8 cellular contexts compared by ENCODE assay signal in the genomic region with DNA sequence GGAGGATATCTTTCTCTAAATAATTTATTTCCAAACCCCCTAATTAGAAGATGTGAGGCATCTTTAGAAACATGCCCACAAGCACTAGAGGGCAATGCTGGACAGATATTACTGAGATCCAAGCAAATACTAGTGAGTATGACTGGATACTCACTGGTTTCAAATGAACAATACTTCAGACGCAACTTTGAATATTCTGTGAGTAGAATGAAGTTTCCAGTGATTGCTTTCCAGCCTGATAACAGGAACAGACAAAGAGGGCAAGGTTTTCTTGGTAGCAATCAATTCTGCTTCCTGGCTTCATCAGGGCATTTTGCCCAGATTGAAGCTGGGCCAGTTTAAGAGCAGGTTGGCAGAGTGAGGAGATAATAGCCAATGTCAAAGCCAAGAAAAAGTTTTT.
A peak's percentile ranks its signal among the peaks of the same experiment; 100 is the strongest.
DNase-seq lines count a peak whose midpoint lies in the region; ATAC-seq and TF ChIP-seq lines count a peak whose summit lies in the region.
"Had no signal": no experiment of that assay in that cellular context is flagged by ENCODE, and none has a peak within 500 bp of the region (broad histone marks: within the 10 kb centered on the region; RNA-seq: fewer than 3 reads in every experiment).

No MANE protein-coding gene starts in this region.

- H3K27me3 Mint-ChIP-seq in progenitor cell of endocrine pancreas = no peaks in the 10 kb centered on the region
- H3K27me3 Mint-ChIP-seq: central memory CD8-positive, alpha-beta T cell had no signal

- H3K36me3 Mint-ChIP-seq in progenitor cell of endocrine pancreas (ENCODE audit: insufficient read depth) = no peaks in the 10 kb centered on the region

- H3K4me1 Mint-ChIP-seq in progenitor cell of endocrine pancreas (ENCODE audit: low read depth) = peaks cover 16% of the 10 kb centered on the region
- H3K4me1 Mint-ChIP-seq: central memory CD8-positive, alpha-beta T cell had no signal

- no peak overlapping the region for H3K4me3 Mint-ChIP-seq in progenitor cell of endocrine pancreas (ENCODE audit: low read depth)
- H3K4me3 Mint-ChIP-seq: central memory CD8-positive, alpha-beta T cell had no signal

- peak; percentile 1 for DNase-seq in EL
- peak; percentile 1 for DNase-seq in NCI-H146 treated with DMSO at 0.1 percent for 48 hours (lab: John Stamatoyannopoulos, UW; ENCODE audit: unreplicated experiment)
- DNase-seq in epithelial cell of proximal tubule (ENCODE audit: low read depth) = no peak
- no peak for DNase-seq in progenitor cell of endocrine pancreas (ENCODE audit: low spot score, unreplicated experiment)
- no peak for DNase-seq in left colon
- no peak for DNase-seq in hypothalamus (lab: John Stamatoyannopoulos, UW)
- DNase-seq in stimulated activated CD4-positive, alpha-beta T cell treated with anti-CD3 and anti-CD28 coated beads, Interleukin-4, amount 100 ng/mL, for 4 hours = no peak

- no peak for ATAC-seq in left colon

- H3K9me3 Mint-ChIP-seq in progenitor cell of endocrine pancreas (ENCODE audit: low read depth) = no peaks in the 10 kb centered on the region

- TF ChIP-seq CTCF in epithelial cell of proximal tubule (conservative IDR thresholded peaks at IDR 0.05; ENCODE audit: low read depth, low read length) = peak; percentile 58
- TF ChIP-seq CTCF in progenitor cell of endocrine pancreas (IDR thresholded peaks at IDR 0.05; ENCODE audit: unreplicated experiment) = peak; percentile 54

- H3K4me3 ChIP-seq in epithelial cell of proximal tubule (ENCODE audit: low read depth, low read length) = no peak overlapping the region

- intact Hi-C loops in left colon (cut with DNase I, micrococcal nuclease) = no loop called here

- H3K27ac Mint-ChIP-seq in progenitor cell of endocrine pancreas = no peak overlapping the region

Comparison
In these comparisons a context has a peak if more than half of its experiments do, and no peak if none do; other contexts are left out.
1. DNase-seq: peak in EL (single experiment) and NCI-H146 treated with DMSO at 0.1 percent for 48 hours (single experiment); none in epithelial cell of proximal tubule (single experiment), progenitor cell of endocrine pancreas (single experiment), left colon (0 of 2), hypothalamus (0 of 51) and stimulated activated CD4-positive, alpha-beta T cell treated with anti-CD3 and anti-CD28 coated beads, Interleukin-4, amount 100 ng/mL, for 4 hours (0 of 2).